ENCODE assay signal across 20 cellular contexts in genomic region chr13:90510319-90510718, GRCh38.
"Had no signal": no experiment of that assay in that cellular context is flagged by ENCODE, and none has a peak within 500 bp of the region (broad histone marks: within the 10 kb centered on the region; RNA-seq: fewer than 3 reads in every experiment).

No MANE protein-coding gene starts in this region.

- H3K27me3 Mint-ChIP-seq: natural killer cell treated with Interleukin-12 subunit alpha and Interleukin-12 subunit beta and Interleukin-15 and Interleukin-18, amount 100 ng/mL, for 72 hours had no signal

- H3K9me3 Mint-ChIP-seq: endodermal cell had no signal

- H3K4me3 ChIP-seq: heart left ventricle, neural progenitor cell, ovary, right atrium auricular region, sigmoid colon, stomach, thoracic aorta, transverse colon had no signal

- H3K27ac Mint-ChIP-seq: endodermal cell; natural killer cell treated with Interleukin-12 subunit alpha and Interleukin-12 subunit beta and Interleukin-15 and Interleukin-18, amount 100 ng/mL, for 72 hours; neural progenitor cell had no signal

- H3K36me3 Mint-ChIP-seq: natural killer cell treated with Interleukin-12 subunit alpha and Interleukin-12 subunit beta and Interleukin-15 and Interleukin-18, amount 100 ng/mL, for 72 hours; neural progenitor cell had no signal

- H3K4me3 Mint-ChIP-seq: endodermal cell; natural killer cell treated with Interleukin-12 subunit alpha and Interleukin-12 subunit beta and Interleukin-15 and Interleukin-18, amount 100 ng/mL, for 72 hours; neural progenitor cell had no signal

- H3K4me1 Mint-ChIP-seq: endodermal cell, neural progenitor cell had no signal

- H3K36me3 ChIP-seq: heart left ventricle, neural progenitor cell, ovary, right atrium auricular region, sigmoid colon, stomach, thoracic aorta, transverse colon had no signal

- DNase-seq: dermis blood vessel endothelial cell; effector CD4-positive, alpha-beta T cell; endodermal cell; heart left ventricle; hippocampal formation; nucleus accumbens; ovary; sigmoid colon; small intestine; stimulated activated CD4-positive, alpha-beta T cell treated with anti-CD3 and anti-CD28 coated beads, Interleukin-12 subunit alpha, Interleukin-12 subunit beta, amount 100 ng/mL, for 4 hours; stimulated activated naive CD4-positive, alpha-beta T cell; stomach; substantia nigra; transverse colon had no signal

- H3K27me3 ChIP-seq: heart left ventricle, neural progenitor cell, ovary, right atrium auricular region, sigmoid colon, stomach, transverse colon had no signal

- FAIRE-seq: endothelial cell of umbilical vein, islet of Langerhans, small intestine had no signal
